In genomic region chr6:131627724-131628682, GRCh38 we compare ENCODE assay signal across 1 cellular context.
TF ChIP-seq lines count a peak whose summit lies in the region.

TSS of gene MED23 (minus strand) at chr6:131628242. CDS start at chr6:131628049, 193 bp downstream.

TF ChIP-seq in K562, 482 proteins besides CTCF, POLR2A, EP300 and RAD21 (continued from another document):
- TF ChIP-seq ATF1 (CRISPR knock-in tag; IDR thresholded peaks at IDR 0.05) = no peak
- TF ChIP-seq ATF1 (tag; IDR thresholded peaks at IDR 0.05) = peak; percentile 85
- TF ChIP-seq THRB (CRISPR knock-in tag; conservative IDR thresholded peaks at IDR 0.05) = peak; percentile 85; the same call in 1 of the 2 replicates
- no peak for TF ChIP-seq TEAD2 (tag; IDR thresholded peaks at IDR 0.05)
- peak; percentile 94; the same call in 1 of the 2 replicates for TF ChIP-seq MTA3 (IDR thresholded peaks at IDR 0.05; ENCODE audit: borderline replicate concordance)
- TF ChIP-seq, protein P1, sequence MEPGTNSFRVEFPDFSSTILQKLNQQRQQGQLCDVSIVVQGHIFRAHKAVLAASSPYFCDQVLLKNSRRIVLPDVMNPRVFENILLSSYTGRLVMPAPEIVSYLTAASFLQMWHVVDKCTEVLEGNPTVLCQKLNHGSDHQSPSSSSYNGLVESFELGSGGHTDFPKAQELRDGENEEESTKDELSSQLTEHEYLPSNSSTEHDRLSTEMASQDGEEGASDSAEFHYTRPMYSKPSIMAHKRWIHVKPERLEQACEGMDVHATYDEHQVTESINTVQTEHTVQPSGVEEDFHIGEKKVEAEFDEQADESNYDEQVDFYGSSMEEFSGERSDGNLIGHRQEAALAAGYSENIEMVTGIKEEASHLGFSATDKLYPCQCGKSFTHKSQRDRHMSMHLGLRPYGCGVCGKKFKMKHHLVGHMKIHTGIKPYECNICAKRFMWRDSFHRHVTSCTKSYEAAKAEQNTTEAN (CRISPR knock-in tag; IDR thresholded peaks at IDR 0.05) = no peak
- TF ChIP-seq MCM2 (IDR thresholded peaks at IDR 0.05; ENCODE audit: low read depth) = no peak
- TF ChIP-seq PPARD (CRISPR knock-in tag; IDR thresholded peaks at IDR 0.05) = no peak
- TF ChIP-seq ZNF76 (CRISPR knock-in tag; IDR thresholded peaks at IDR 0.05; ENCODE audit: borderline replicate concordance) = peak; percentile 57; the same call in 1 of the 2 replicates
- TF ChIP-seq ZBTB7A (IDR thresholded peaks at IDR 0.05; ENCODE audit: borderline replicate concordance, control insufficient read depth, low read depth, low read length) = peak; percentile 77
- peak; percentile 100 for TF ChIP-seq XRCC5 (IDR thresholded peaks at IDR 0.05; ENCODE audit: low read depth, low read length)
- no peak for TF ChIP-seq FUS (optimal IDR thresholded peaks at IDR 0.05; ENCODE audit: low read depth, low read length)
- no peak for TF ChIP-seq GABPB2 (CRISPR knock-in tag; conservative IDR thresholded peaks at IDR 0.05)
- TF ChIP-seq MCM3 (IDR thresholded peaks at IDR 0.05) = no peak
- peak; percentile 47 for TF ChIP-seq MXI1 (IDR thresholded peaks at IDR 0.05; ENCODE audit: low read depth, low read length)
- TF ChIP-seq ZFP30 (CRISPR knock-in tag; IDR thresholded peaks at IDR 0.05; ENCODE audit: borderline replicate concordance) = no peak
- peak; percentile 72; the same call in 1 of the 2 replicates for TF ChIP-seq TGIF2 (CRISPR knock-in tag; IDR thresholded peaks at IDR 0.05)
- no peak for TF ChIP-seq ZNF318 (IDR thresholded peaks at IDR 0.05; ENCODE audit: borderline replicate concordance in 1 of 2, low read depth in 1 of 2)
- no peak; the same call in 1 of the 2 replicates for TF ChIP-seq SMARCC2 (IDR thresholded peaks at IDR 0.05; ENCODE audit: low read depth)
- no peak for TF ChIP-seq SMARCB1 (IDR thresholded peaks at IDR 0.05; ENCODE audit: insufficient read length, low read depth)
- TF ChIP-seq ZNF696 (CRISPR knock-in tag; conservative IDR thresholded peaks at IDR 0.05) = no peak
- TF ChIP-seq, protein P2, sequence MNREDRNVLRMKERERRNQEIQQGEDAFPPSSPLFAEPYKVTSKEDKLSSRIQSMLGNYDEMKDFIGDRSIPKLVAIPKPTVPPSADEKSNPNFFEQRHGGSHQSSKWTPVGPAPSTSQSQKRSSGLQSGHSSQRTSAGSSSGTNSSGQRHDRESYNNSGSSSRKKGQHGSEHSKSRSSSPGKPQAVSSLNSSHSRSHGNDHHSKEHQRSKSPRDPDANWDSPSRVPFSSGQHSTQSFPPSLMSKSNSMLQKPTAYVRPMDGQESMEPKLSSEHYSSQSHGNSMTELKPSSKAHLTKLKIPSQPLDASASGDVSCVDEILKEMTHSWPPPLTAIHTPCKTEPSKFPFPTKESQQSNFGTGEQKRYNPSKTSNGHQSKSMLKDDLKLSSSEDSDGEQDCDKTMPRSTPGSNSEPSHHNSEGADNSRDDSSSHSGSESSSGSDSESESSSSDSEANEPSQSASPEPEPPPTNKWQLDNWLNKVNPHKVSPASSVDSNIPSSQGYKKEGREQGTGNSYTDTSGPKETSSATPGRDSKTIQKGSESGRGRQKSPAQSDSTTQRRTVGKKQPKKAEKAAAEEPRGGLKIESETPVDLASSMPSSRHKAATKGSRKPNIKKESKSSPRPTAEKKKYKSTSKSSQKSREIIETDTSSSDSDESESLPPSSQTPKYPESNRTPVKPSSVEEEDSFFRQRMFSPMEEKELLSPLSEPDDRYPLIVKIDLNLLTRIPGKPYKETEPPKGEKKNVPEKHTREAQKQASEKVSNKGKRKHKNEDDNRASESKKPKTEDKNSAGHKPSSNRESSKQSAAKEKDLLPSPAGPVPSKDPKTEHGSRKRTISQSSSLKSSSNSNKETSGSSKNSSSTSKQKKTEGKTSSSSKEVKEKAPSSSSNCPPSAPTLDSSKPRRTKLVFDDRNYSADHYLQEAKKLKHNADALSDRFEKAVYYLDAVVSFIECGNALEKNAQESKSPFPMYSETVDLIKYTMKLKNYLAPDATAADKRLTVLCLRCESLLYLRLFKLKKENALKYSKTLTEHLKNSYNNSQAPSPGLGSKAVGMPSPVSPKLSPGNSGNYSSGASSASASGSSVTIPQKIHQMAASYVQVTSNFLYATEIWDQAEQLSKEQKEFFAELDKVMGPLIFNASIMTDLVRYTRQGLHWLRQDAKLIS (CRISPR knock-in tag; IDR thresholded peaks at IDR 0.05) = peak; percentile 99
- TF ChIP-seq, protein P3, sequence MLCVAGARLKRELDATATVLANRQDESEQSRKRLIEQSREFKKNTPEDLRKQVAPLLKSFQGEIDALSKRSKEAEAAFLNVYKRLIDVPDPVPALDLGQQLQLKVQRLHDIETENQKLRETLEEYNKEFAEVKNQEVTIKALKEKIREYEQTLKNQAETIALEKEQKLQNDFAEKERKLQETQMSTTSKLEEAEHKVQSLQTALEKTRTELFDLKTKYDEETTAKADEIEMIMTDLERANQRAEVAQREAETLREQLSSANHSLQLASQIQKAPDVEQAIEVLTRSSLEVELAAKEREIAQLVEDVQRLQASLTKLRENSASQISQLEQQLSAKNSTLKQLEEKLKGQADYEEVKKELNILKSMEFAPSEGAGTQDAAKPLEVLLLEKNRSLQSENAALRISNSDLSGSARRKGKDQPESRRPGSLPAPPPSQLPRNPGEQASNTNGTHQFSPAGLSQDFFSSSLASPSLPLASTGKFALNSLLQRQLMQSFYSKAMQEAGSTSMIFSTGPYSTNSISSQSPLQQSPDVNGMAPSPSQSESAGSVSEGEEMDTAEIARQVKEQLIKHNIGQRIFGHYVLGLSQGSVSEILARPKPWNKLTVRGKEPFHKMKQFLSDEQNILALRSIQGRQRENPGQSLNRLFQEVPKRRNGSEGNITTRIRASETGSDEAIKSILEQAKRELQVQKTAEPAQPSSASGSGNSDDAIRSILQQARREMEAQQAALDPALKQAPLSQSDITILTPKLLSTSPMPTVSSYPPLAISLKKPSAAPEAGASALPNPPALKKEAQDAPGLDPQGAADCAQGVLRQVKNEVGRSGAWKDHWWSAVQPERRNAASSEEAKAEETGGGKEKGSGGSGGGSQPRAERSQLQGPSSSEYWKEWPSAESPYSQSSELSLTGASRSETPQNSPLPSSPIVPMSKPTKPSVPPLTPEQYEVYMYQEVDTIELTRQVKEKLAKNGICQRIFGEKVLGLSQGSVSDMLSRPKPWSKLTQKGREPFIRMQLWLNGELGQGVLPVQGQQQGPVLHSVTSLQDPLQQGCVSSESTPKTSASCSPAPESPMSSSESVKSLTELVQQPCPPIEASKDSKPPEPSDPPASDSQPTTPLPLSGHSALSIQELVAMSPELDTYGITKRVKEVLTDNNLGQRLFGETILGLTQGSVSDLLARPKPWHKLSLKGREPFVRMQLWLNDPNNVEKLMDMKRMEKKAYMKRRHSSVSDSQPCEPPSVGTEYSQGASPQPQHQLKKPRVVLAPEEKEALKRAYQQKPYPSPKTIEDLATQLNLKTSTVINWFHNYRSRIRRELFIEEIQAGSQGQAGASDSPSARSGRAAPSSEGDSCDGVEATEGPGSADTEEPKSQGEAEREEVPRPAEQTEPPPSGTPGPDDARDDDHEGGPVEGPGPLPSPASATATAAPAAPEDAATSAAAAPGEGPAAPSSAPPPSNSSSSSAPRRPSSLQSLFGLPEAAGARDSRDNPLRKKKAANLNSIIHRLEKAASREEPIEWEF (CRISPR knock-in tag; IDR thresholded peaks at IDR 0.05) = no peak
- TF ChIP-seq KDM1A (IDR thresholded peaks at IDR 0.05) = no peak
- TF ChIP-seq ARHGAP35 (IDR thresholded peaks at IDR 0.05; ENCODE audit: partially characterized antibody) = no peak
- TF ChIP-seq DNMT1 (IDR thresholded peaks at IDR 0.05) = no peak
- TF ChIP-seq GTF2F1 (IDR thresholded peaks at IDR 0.05; ENCODE audit: low read depth, low read length) = peak; percentile 89; the same call in 1 of the 2 replicates
- no peak; the same call in 1 of the 2 replicates for TF ChIP-seq ZNF644 (tag; IDR thresholded peaks at IDR 0.05; ENCODE audit: low read depth)
